1 cellular context compared by ENCODE assay signal in the genomic region with DNA sequence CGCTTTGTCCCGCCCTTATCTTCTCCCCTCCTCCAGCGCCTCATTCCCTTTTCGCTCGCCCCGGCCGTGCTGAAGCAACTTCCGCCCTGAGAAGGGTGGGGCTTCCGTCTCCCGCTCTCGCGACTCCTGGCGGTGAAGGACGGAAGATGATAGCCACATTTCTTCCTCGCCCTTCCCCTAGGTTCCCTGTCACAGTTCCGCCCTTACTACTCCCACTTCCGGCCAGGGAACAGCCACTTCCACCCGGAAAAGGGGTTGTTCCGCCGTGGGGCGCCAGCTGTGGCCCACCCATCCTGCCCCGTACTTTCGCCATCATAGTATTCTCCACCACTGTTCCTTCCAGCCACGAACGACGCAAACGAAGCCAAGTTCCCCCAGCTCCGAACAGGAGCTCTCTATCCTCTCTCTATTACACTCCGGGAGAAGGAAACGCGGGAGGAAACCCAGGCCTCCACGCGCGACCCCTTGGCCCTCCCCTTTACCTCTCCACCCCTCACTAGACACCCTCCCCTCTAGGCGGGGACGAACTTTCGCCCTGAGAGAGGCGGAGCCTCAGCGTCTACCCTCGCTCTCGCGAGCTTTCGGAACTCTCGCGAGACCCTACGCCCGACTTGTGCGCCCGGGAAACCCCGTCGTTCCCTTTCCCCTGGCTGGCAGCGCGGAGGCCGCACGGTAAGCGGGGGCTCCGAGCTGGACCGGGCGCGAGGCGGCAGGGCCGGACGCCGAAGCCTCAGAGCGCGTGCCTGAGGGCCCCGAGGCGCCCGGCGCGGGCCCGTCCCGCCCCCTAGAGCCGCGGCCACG.
TF ChIP-seq lines count a peak whose summit lies in the region.

A gene (plus strand): TSS at position 638 of the 801 bp plus-strand sequence. CDS start 520 bp downstream, outside the sequence.

TF ChIP-seq in HEK293, 187 proteins besides CTCF, POLR2A, EP300 and RAD21 (continued from another document):
- TF ChIP-seq, protein P1, sequence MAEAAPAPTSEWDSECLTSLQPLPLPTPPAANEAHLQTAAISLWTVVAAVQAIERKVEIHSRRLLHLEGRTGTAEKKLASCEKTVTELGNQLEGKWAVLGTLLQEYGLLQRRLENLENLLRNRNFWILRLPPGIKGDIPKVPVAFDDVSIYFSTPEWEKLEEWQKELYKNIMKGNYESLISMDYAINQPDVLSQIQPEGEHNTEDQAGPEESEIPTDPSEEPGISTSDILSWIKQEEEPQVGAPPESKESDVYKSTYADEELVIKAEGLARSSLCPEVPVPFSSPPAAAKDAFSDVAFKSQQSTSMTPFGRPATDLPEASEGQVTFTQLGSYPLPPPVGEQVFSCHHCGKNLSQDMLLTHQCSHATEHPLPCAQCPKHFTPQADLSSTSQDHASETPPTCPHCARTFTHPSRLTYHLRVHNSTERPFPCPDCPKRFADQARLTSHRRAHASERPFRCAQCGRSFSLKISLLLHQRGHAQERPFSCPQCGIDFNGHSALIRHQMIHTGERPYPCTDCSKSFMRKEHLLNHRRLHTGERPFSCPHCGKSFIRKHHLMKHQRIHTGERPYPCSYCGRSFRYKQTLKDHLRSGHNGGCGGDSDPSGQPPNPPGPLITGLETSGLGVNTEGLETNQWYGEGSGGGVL (tag by site-specific recombination; IDR thresholded peaks at IDR 0.05) = peak; percentile 88
- peak; percentile 69 for TF ChIP-seq ZIC2 (tag by site-specific recombination; IDR thresholded peaks at IDR 0.05)
- TF ChIP-seq HOXC10 (CRISPR knock-in tag; IDR thresholded peaks at IDR 0.05) = no peak
- 0 out of 2 replicates have a peak, but pooled peaks have one; percentile 31 for TF ChIP-seq OVOL3 (tag by site-specific recombination; IDR thresholded peaks at IDR 0.05)
- TF ChIP-seq ZNF202 (tag by site-specific recombination; IDR thresholded peaks at IDR 0.05; ENCODE audit: borderline replicate concordance) = no peak
- TF ChIP-seq ZNF184 (tag by site-specific recombination; IDR thresholded peaks at IDR 0.05) = no peak; the same call in 1 of the 2 replicates
- no peak for TF ChIP-seq ZNF776 (tag by site-specific recombination; IDR thresholded peaks at IDR 0.05; ENCODE audit: borderline replicate concordance)
- TF ChIP-seq ZNF777 (tag by site-specific recombination; IDR thresholded peaks at IDR 0.05; ENCODE audit: borderline replicate concordance) = peak; percentile 80; the same call in 1 of the 2 replicates
- TF ChIP-seq GFI1B (tag by site-specific recombination; IDR thresholded peaks at IDR 0.05) = no peak
- peak; percentile 99 for TF ChIP-seq ZNF660 (tag by site-specific recombination; IDR thresholded peaks at IDR 0.05)
- TF ChIP-seq ZNF561 (tag by site-specific recombination; IDR thresholded peaks at IDR 0.05; ENCODE audit: borderline replicate concordance) = peak; percentile 97
- peak; percentile 95 for TF ChIP-seq ZFP37 (tag by site-specific recombination; IDR thresholded peaks at IDR 0.05)
- TF ChIP-seq ZNF626 (tag by site-specific recombination; IDR thresholded peaks at IDR 0.05) = 0 out of 2 replicates have a peak, but pooled peaks have one; percentile 61
- TF ChIP-seq, protein P2, sequence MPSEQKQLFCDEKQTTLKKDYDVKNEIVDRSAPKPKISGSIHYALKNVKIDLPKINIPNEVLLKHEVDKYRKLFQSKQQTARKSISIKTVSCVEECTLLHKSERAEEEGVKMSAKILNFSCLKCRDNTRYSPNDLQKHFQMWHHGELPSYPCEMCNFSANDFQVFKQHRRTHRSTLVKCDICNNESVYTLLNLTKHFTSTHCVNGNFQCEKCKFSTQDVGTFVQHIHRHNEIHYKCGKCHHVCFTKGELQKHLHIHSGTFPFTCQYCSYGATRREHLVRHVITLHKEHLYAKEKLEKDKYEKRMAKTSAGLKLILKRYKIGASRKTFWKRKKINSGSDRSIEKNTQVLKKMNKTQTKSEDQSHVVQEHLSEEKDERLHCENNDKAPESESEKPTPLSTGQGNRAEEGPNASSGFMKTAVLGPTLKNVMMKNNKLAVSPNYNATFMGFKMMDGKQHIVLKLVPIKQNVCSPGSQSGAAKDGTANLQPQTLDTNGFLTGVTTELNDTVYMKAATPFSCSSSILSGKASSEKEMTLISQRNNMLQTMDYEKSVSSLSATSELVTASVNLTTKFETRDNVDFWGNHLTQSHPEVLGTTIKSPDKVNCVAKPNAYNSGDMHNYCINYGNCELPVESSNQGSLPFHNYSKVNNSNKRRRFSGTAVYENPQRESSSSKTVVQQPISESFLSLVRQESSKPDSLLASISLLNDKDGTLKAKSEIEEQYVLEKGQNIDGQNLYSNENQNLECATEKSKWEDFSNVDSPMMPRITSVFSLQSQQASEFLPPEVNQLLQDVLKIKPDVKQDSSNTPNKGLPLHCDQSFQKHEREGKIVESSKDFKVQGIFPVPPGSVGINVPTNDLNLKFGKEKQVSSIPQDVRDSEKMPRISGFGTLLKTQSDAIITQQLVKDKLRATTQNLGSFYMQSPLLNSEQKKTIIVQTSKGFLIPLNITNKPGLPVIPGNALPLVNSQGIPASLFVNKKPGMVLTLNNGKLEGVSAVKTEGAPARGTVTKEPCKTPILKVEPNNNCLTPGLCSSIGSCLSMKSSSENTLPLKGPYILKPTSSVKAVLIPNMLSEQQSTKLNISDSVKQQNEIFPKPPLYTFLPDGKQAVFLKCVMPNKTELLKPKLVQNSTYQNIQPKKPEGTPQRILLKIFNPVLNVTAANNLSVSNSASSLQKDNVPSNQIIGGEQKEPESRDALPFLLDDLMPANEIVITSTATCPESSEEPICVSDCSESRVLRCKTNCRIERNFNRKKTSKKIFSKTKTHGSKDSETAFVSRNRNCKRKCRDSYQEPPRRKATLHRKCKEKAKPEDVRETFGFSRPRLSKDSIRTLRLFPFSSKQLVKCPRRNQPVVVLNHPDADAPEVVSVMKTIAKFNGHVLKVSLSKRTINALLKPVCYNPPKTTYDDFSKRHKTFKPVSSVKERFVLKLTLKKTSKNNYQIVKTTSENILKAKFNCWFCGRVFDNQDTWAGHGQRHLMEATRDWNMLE (tag by site-specific recombination; conservative IDR thresholded peaks at IDR 0.05; ENCODE audit: low read depth) = peak; percentile 98
- peak; percentile 95 for TF ChIP-seq ZNF24 (tag by site-specific recombination; IDR thresholded peaks at IDR 0.05)
- no peak for TF ChIP-seq GLI4 (tag by site-specific recombination; IDR thresholded peaks at IDR 0.05)
- TF ChIP-seq ZNF394 (tag by site-specific recombination; IDR thresholded peaks at IDR 0.05; ENCODE audit: borderline replicate concordance) = peak; percentile 76; the same call in 1 of the 2 replicates
- no peak for TF ChIP-seq ZNF555 (tag by site-specific recombination; conservative IDR thresholded peaks at IDR 0.05)
- no peak for TF ChIP-seq ZNF521 (tag by site-specific recombination; IDR thresholded peaks at IDR 0.05)
- TF ChIP-seq ZBTB17 (tag by site-specific recombination; IDR thresholded peaks at IDR 0.05) = peak; percentile 99
- TF ChIP-seq ZNF248 (tag by site-specific recombination; IDR thresholded peaks at IDR 0.05) = no peak
- peak; percentile 51; the same call in 1 of the 2 replicates for TF ChIP-seq FEZF1 (tag by site-specific recombination; IDR thresholded peaks at IDR 0.05)
- no peak for TF ChIP-seq MYNN (tag by site-specific recombination; IDR thresholded peaks at IDR 0.05; ENCODE audit: borderline replicate concordance)
TF ChIP-seq in HEK293: peak in this region for 89.
